Comparison of ENCODE assay signal across 13 cellular contexts in genomic region chr6:89023591-89024441, GRCh38. TPM values are rescaled to one million over a fixed set of nuclear protein-coding genes. Genes with fewer than 3 reads are reported as not detected.
DNase-seq lines count a peak whose midpoint lies in the region; ATAC-seq, FAIRE-seq and TF ChIP-seq lines count a peak whose summit lies in the region.
"Had no signal": no experiment of that assay in that cellular context is flagged by ENCODE, and none has a peak within 500 bp of the region (broad histone marks: within the 10 kb centered on the region; RNA-seq: fewer than 3 reads in every experiment).

No MANE protein-coding gene starts in this region.

- no peaks in the 10 kb centered on the region for H3K9me3 ChIP-seq in IMR-90 (ENCODE audit: control insufficient read depth, insufficient read depth, low read length)
- no peaks in the 10 kb centered on the region for H3K9me3 ChIP-seq in right cardiac atrium (ENCODE audit: control insufficient read depth, low read length)
- H3K9me3 ChIP-seq: SJSA1 had no signal

- no peak overlapping the region for H3K14ac ChIP-seq in IMR-90 (replicated peaks; ENCODE audit: low read depth, low read length)

- H3K27ac ChIP-seq in IMR-90 (ENCODE audit: insufficient read depth, low read length) (no peak overlapping the region), right cardiac atrium (ENCODE audit: low read length) (peak overlapping the region; percentile 73)
- H3K27ac ChIP-seq: SJSA1 had no signal

- POLR2A ChIA-PET in IMR-90 (lab: Charles Lee; ENCODE audit: unreplicated experiment): no interaction called here

- no peaks in the 10 kb centered on the region for H3K9me3 Mint-ChIP-seq in activated CD8-positive, alpha-beta memory T cell treated with anti-CD3 and anti-CD28 coated beads, Interleukin-2, amount 10 ng/mL, durations not matched to agents 7 days and 5 days (ENCODE audit: low read depth)
- H3K9me3 Mint-ChIP-seq: activated CD4-positive, alpha-beta memory T cell treated with anti-CD3 and anti-CD28 coated beads for 36 hours; activated naive CD4-positive, alpha-beta T cell treated with anti-CD3 and anti-CD28 coated beads, Interleukin-2, amount 50 U/mL, for 24 hours; CD4-positive, CD25-positive, alpha-beta regulatory T cell had no signal

- H3K9me1 ChIP-seq in IMR-90 (ENCODE audit: insufficient read depth, low read length): no peaks in the 10 kb centered on the region

- no peak overlapping the region for H2BK15ac ChIP-seq in IMR-90 (ENCODE audit: low read depth, low read length)

- H2AK9ac ChIP-seq in IMR-90 (replicated peaks; ENCODE audit: low read depth, low read length, poor library complexity): no peak overlapping the region

- H2BK120ac ChIP-seq in IMR-90 (ENCODE audit: low read depth, low read length): no peak overlapping the region

- FAIRE-seq in bronchial epithelial cell (lab: Jason Lieb, UNC): no peak

- H2BK20ac ChIP-seq in IMR-90 (ENCODE audit: low read depth, low read length): no peak overlapping the region

- no peak for TF ChIP-seq POLR2A in IMR-90 (IDR thresholded peaks at IDR 0.05; ENCODE audit: low read depth, low read length)

- H3K4me2 ChIP-seq in IMR-90 (ENCODE audit: low read depth, low read length): no peak overlapping the region

- H3K4me3 ChIP-seq in IMR-90 (ENCODE audit: insufficient read depth, low read depth, low read length): no peak overlapping the region
- H3K4me3 ChIP-seq in bronchial epithelial cell (ENCODE audit: low read depth, low read length): no peak overlapping the region
- H3K4me3 ChIP-seq in right cardiac atrium (ENCODE audit: low read length): no peak overlapping the region
- H3K4me3 ChIP-seq in skeletal muscle cell (ENCODE audit: low read depth, low read length): no peak overlapping the region
- H3K4me3 ChIP-seq: SJSA1 had no signal

- H3K56ac ChIP-seq in IMR-90 (ENCODE audit: extremely low read depth, insufficient read depth, low read length): no peak overlapping the region

- CTCF ChIA-PET in IMR-90 (lab: Yijun Ruan, JAX): no interaction called here
- CTCF ChIA-PET in activated CD8-positive, alpha-beta memory T cell treated with anti-CD3 and anti-CD28 coated beads, Interleukin-2, amount 10 ng/mL, durations not matched to agents 7 days and 5 days (lab: Charles Lee): interaction anchor here (1.2 kb wide), 1 partner anchor 10 kb away, joined by 3 read pairs; no protein-coding TSS in a partner anchor

- H4K20me1 ChIP-seq in IMR-90 (ENCODE audit: insufficient read depth, low read length): no peaks in the 10 kb centered on the region

- TF ChIP-seq CTCF in IMR-90 (conservative IDR thresholded peaks at IDR 0.05; ENCODE audit: low read depth, low read length) (no peak), bronchial epithelial cell (IDR thresholded peaks at IDR 0.05; ENCODE audit: insufficient read depth, low read length, severe bottlenecking) (no peak)

- in situ Hi-C loops in IMR-90 (cut with MboI; ENCODE audit: low sequenced_read_pairs): no loop called here

- no peaks in the 10 kb centered on the region for H3K79me1 ChIP-seq in IMR-90 (ENCODE audit: low read depth in 1 of 2, low read length in 2 of 2)

- DNase-seq in IMR-90 (no peak), bronchial epithelial cell (ENCODE audit: low read depth) (peak; percentile 33), right cardiac atrium (peak; percentile 66 to 83 (median 72)), skeletal muscle cell (ENCODE audit: low read depth) (peak; percentile 33), dedifferentiated amniotic fluid mesenchymal stem cell (ENCODE audit: extremely low spot score) (no peak), RKO (ENCODE audit: low spot score) (no peak), RPMI8226 (no peak)
- no peak for DNase-seq in activated CD8-positive, alpha-beta memory T cell treated with anti-CD3 and anti-CD28 coated beads, Interleukin-2, amount 10 ng/mL, durations not matched to agents 7 days and 5 days
- DNase-seq: activated CD4-positive, alpha-beta memory T cell treated with anti-CD3 and anti-CD28 coated beads for 36 hours; CD4-positive, CD25-positive, alpha-beta regulatory T cell; NCI-H2171 had no signal

- intact Hi-C loops in IMR-90 (cut with micrococcal nuclease) (no loop called here), right cardiac atrium (cut with DNase I) (no loop called here)

- H3K4ac ChIP-seq in IMR-90 (ENCODE audit: low read depth, low read length): no peak overlapping the region

- H3K27me3 Mint-ChIP-seq in activated CD8-positive, alpha-beta memory T cell treated with anti-CD3 and anti-CD28 coated beads, Interleukin-2, amount 10 ng/mL, durations not matched to agents 7 days and 5 days: peaks cover 2% of the 10 kb centered on the region
- H3K27me3 Mint-ChIP-seq: activated CD4-positive, alpha-beta memory T cell treated with anti-CD3 and anti-CD28 coated beads for 36 hours; activated naive CD4-positive, alpha-beta T cell treated with anti-CD3 and anti-CD28 coated beads, Interleukin-2, amount 50 U/mL, for 24 hours had no signal

- WGBS in IMR-90 (ENCODE audit: extremely low coverage in 2 of 2, insufficient read length in 1 of 2), 2 experiments: 88% methylated on average over 1 of the region's 4 CpGs; no CpG with 5 or more reads in 1 of the 2 experiments
- WGBS in right cardiac atrium: 57% methylated on average over 4 of the region's 4 CpGs

- no peak overlapping the region for H3K9ac ChIP-seq in IMR-90 (ENCODE audit: low read depth, low read length)

- H4K8ac ChIP-seq in IMR-90 (ENCODE audit: low read depth in 2 of 2, low read length in 2 of 2): no peak overlapping the region

- no peak overlapping the region for H3K18ac ChIP-seq in IMR-90 (ENCODE audit: low read depth, low read length)

- H3K23ac ChIP-seq in IMR-90 (ENCODE audit: low read depth, low read length): no peak overlapping the region

- no peak overlapping the region for H3K4me3 Mint-ChIP-seq in activated CD8-positive, alpha-beta memory T cell treated with anti-CD3 and anti-CD28 coated beads, Interleukin-2, amount 10 ng/mL, durations not matched to agents 7 days and 5 days
- H3K4me3 Mint-ChIP-seq: activated CD4-positive, alpha-beta memory T cell treated with anti-CD3 and anti-CD28 coated beads for 36 hours; activated naive CD4-positive, alpha-beta T cell treated with anti-CD3 and anti-CD28 coated beads, Interleukin-2, amount 50 U/mL, for 24 hours; CD4-positive, CD25-positive, alpha-beta regulatory T cell had no signal

- no peaks in the 10 kb centered on the region for H3K36me3 Mint-ChIP-seq in activated CD8-positive, alpha-beta memory T cell treated with anti-CD3 and anti-CD28 coated beads, Interleukin-2, amount 10 ng/mL, durations not matched to agents 7 days and 5 days
- H3K36me3 Mint-ChIP-seq: activated CD4-positive, alpha-beta memory T cell treated with anti-CD3 and anti-CD28 coated beads for 36 hours; activated naive CD4-positive, alpha-beta T cell treated with anti-CD3 and anti-CD28 coated beads, Interleukin-2, amount 50 U/mL, for 24 hours; CD4-positive, CD25-positive, alpha-beta regulatory T cell had no signal

- no peak for TF ChIP-seq RAD21 in IMR-90 (IDR thresholded peaks at IDR 0.05; ENCODE audit: low read length)

- H3K36me3 ChIP-seq in IMR-90 (ENCODE audit: control insufficient read depth, insufficient read depth, low read length): no peaks in the 10 kb centered on the region
- no peaks in the 10 kb centered on the region for H3K36me3 ChIP-seq in bronchial epithelial cell (ENCODE audit: control insufficient read depth, insufficient read depth, low read length)
- H3K36me3 ChIP-seq: SJSA1 had no signal

- no peak overlapping the region for H2AK5ac ChIP-seq in IMR-90 (ENCODE audit: low read depth, low read length)

- H2BK5ac ChIP-seq in IMR-90 (ENCODE audit: low read depth, low read length, poor library complexity, severe bottlenecking): no peak overlapping the region

- H3K4me1 ChIP-seq in IMR-90 (ENCODE audit: control insufficient read depth, insufficient read depth, low read length) (no peaks in the 10 kb centered on the region), right cardiac atrium (ENCODE audit: control insufficient read depth, insufficient read depth, low read length) (peaks cover 5% of the 10 kb centered on the region)
- H3K4me1 ChIP-seq: SJSA1 had no signal

- H4K91ac ChIP-seq in IMR-90 (ENCODE audit: insufficient read depth, low read depth, low read length): no peak overlapping the region

- dilution Hi-C loops in IMR-90 (cut with HindIII; ENCODE audit: low sequenced_read_pairs, unreplicated experiment): no loop called here

- no peaks in the 10 kb centered on the region for H3K4me1 Mint-ChIP-seq in activated CD8-positive, alpha-beta memory T cell treated with anti-CD3 and anti-CD28 coated beads, Interleukin-2, amount 10 ng/mL, durations not matched to agents 7 days and 5 days
- H3K4me1 Mint-ChIP-seq: activated naive CD4-positive, alpha-beta T cell treated with anti-CD3 and anti-CD28 coated beads, Interleukin-2, amount 50 U/mL, for 24 hours; CD4-positive, CD25-positive, alpha-beta regulatory T cell had no signal

- no peak overlapping the region for H4K5ac ChIP-seq in IMR-90 (ENCODE audit: low read depth, low read length)

- H3K27me3 ChIP-seq in IMR-90 (ENCODE audit: control insufficient read depth, insufficient read depth, low read length) (peaks cover 3% of the 10 kb centered on the region; the same call in 1 of the 2 replicates), bronchial epithelial cell (ENCODE audit: control insufficient read depth, insufficient read depth, low read length) (no peaks in the 10 kb centered on the region), right cardiac atrium (ENCODE audit: control insufficient read depth, insufficient read depth) (no peaks in the 10 kb centered on the region)
- H3K27me3 ChIP-seq: SJSA1 had no signal

- H2AFZ ChIP-seq in IMR-90 (replicated peaks; ENCODE audit: low read length, poor library complexity): no peak overlapping the region

- BruUV-seq in IMR-90 (replicated peaks; lab: Mats Ljungman, UMichigan): no TSS peak

- ATAC-seq in IMR-90 (ENCODE audit: low read depth): no peak; the same call in 1 of the 2 replicates
- peak; percentile 84 to 87 for ATAC-seq in right cardiac atrium
- no peak for ATAC-seq in activated CD8-positive, alpha-beta memory T cell treated with anti-CD3 and anti-CD28 coated beads, Interleukin-2, amount 10 ng/mL, durations not matched to agents 7 days and 5 days

- no peak overlapping the region for H3K27ac Mint-ChIP-seq in activated CD8-positive, alpha-beta memory T cell treated with anti-CD3 and anti-CD28 coated beads, Interleukin-2, amount 10 ng/mL, durations not matched to agents 7 days and 5 days
- H3K27ac Mint-ChIP-seq: activated CD4-positive, alpha-beta memory T cell treated with anti-CD3 and anti-CD28 coated beads for 36 hours; activated naive CD4-positive, alpha-beta T cell treated with anti-CD3 and anti-CD28 coated beads, Interleukin-2, amount 50 U/mL, for 24 hours had no signal

TF ChIP-seq in IMR-90, 13 proteins besides CTCF, POLR2A, EP300 and RAD21 (continues in another document):
- 0 out of 2 replicates have a peak, but pooled peaks have one; percentile 28 for TF ChIP-seq CEBPB (IDR thresholded peaks at IDR 0.05; ENCODE audit: low read depth, low read length)

RNA-seq across cellular contexts. Expression of gene PNRC1, which starts 56.7 kb away (rescaled TPM):
- 6.5 and 18.3 TPM in 2 replicates for total RNA-seq in IMR-90 (2012; rRNA removed)
- 7.6 and 8.1 TPM in 2 replicates for polyA plus RNA-seq in IMR-90 (2012; rRNA removed)
- polyA plus RNA-seq in IMR-90 (2012; cell fraction: cytosol; rRNA removed): 4.4 and 6.0 TPM in 2 replicates
- 4.8 and 12.4 TPM in 2 replicates for polyA plus RNA-seq in IMR-90 (2012; cell fraction: nucleus; rRNA removed; ENCODE audit: low replicate concordance)
- total RNA-seq in bronchial epithelial cell: 21.1 and 32.8 TPM in 2 replicates
- total RNA-seq in right cardiac atrium: 100 to 1,000 TPM; 200 to 225 (median 213) TPM
- polyA plus RNA-seq in right cardiac atrium: 82.7 TPM
- total RNA-seq in activated CD8-positive, alpha-beta memory T cell treated with anti-CD3 and anti-CD28 coated beads, Interleukin-2, amount 10 ng/mL, durations not matched to agents 7 days and 5 days: 10 to 100 TPM; 66.9 to 71.8 TPM

Comparison
In these comparisons a context has a peak if more than half of its experiments do, and no peak if none do; other contexts are left out.
1. ATAC-seq: peak in right cardiac atrium (2 of 2); none in IMR-90 (single experiment) and activated CD8-positive, alpha-beta memory T cell treated with anti-CD3 and anti-CD28 coated beads, Interleukin-2, amount 10 ng/mL, durations not matched to agents 7 days and 5 days (single experiment).
2. DNase-seq: peak in bronchial epithelial cell (single experiment), right cardiac atrium (3 of 3) and skeletal muscle cell (single experiment); none in IMR-90 (single experiment), dedifferentiated amniotic fluid mesenchymal stem cell (single experiment), RKO (single experiment), activated CD8-positive, alpha-beta memory T cell treated with anti-CD3 and anti-CD28 coated beads, Interleukin-2, amount 10 ng/mL, durations not matched to agents 7 days and 5 days (single experiment) and RPMI8226 (single experiment).